In the genomic region with DNA sequence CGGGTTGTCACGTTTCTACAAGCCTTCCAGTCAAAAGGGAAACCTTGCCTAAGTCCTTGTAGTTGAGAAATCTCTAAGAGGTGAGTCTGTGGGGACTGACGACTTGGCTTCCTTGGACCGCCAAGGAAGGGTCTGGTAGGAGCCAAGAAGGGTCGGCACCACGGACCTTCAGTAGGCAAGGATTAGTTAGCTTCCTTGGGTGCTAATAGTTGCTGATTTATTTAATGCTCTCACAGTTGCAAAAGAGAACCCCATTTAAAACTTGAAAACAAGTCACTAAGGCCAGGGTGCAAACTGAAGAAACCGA, we compare ENCODE assay signal across 8 cellular contexts.
DNase-seq lines count a peak whose midpoint lies in the region; ATAC-seq and TF ChIP-seq lines count a peak whose summit lies in the region.

No MANE protein-coding gene starts in this region.

- H3K4me3 ChIP-seq in iPS-15b (ENCODE audit: low read depth, low read length) = peak overlapping the region; percentile 88

- H3K36me3 ChIP-seq in iPS-15b (ENCODE audit: control insufficient read depth, insufficient read depth, low read length) = no peaks in the 10 kb centered on the region

- in situ Hi-C loops in GM13976 (cut with MboI; ENCODE audit: low sequenced_read_pairs, unreplicated experiment) = no loop called here

- ATAC-seq in GM18520 (IDR thresholded peaks at IDR 0.05; ENCODE audit: unreplicated experiment) (peak; percentile 6), HG02642 (IDR thresholded peaks at IDR 0.05; ENCODE audit: poor library complexity, unreplicated experiment) (peak; percentile 23)

- peak overlapping the region; percentile 80 for H3K27ac ChIP-seq in VCaP
- H3K27ac ChIP-seq in substantia nigra (ENCODE audit: low read depth, low read length, poor library complexity, severe bottlenecking) = peak overlapping the region; percentile 85

- peaks cover under 1% of the 10 kb centered on the region for H3K27me3 ChIP-seq in iPS-15b (ENCODE audit: control insufficient read depth, insufficient read depth, low read length)

- peak overlapping the region; percentile 95 for H3K9ac ChIP-seq in iPS-15b (ENCODE audit: low read depth, low read length)

- H3K9me3 ChIP-seq in iPS-15b (ENCODE audit: control insufficient read depth, insufficient read depth, low read length) = no peaks in the 10 kb centered on the region

- DNase-seq in substantia nigra (lab: John Stamatoyannopoulos, UW) (no peak), GM13976 (ENCODE audit: low spot score) (no peak), middle frontal gyrus (ENCODE audit: extremely low spot score, low spot score) (no peak), iPS-NIHi7 (ENCODE audit: extremely low spot score) (no peak)

- TF ChIP-seq CTCF in VCaP (conservative IDR thresholded peaks at IDR 0.05) (no peak), GM13976 (IDR thresholded peaks at IDR 0.05; ENCODE audit: borderline replicate concordance, control extremely low read depth, extremely low read depth, insufficient read depth, missing control alignments) (no peak)

- H3K4me1 ChIP-seq in iPS-15b (ENCODE audit: control insufficient read depth, insufficient read depth, low read length) = peaks cover 3% of the 10 kb centered on the region
